In genomic region chr18:39271654-39272053, GRCh38 we compare ENCODE assay signal across 8 cellular contexts.
"Had no signal": no experiment of that assay in that cellular context is flagged by ENCODE, and none has a peak within 500 bp of the region (broad histone marks: within the 10 kb centered on the region; RNA-seq: fewer than 3 reads in every experiment).

No MANE protein-coding gene starts in this region.

- ATAC-seq: HCT116, HepG2 had no signal

- H3K27ac ChIP-seq: GM23248, HL-60 had no signal

- DNase-seq: GM23248, H9, HFFc6, KBM-7 had no signal

- H3K4me3 ChIP-seq: GM23248 had no signal

- H3K4me3 Mint-ChIP-seq: H9, HFFc6, IgD-negative memory B cell had no signal

- H3K4me1 Mint-ChIP-seq: IgD-negative memory B cell had no signal

- H3K27me3 Mint-ChIP-seq: IgD-negative memory B cell had no signal

- H3K9me3 Mint-ChIP-seq: H9, HFFc6 had no signal

- H3K27ac Mint-ChIP-seq: HFFc6, IgD-negative memory B cell had no signal

- H3K36me3 Mint-ChIP-seq: IgD-negative memory B cell had no signal

- H2AFZ ChIP-seq: GM23248 had no signal
